In genomic region chr16:47590472-47590871, GRCh38 we compare ENCODE assay signal across 2 cellular contexts.
TF ChIP-seq lines count a peak whose summit lies in the region.

No MANE protein-coding gene starts in this region.

TF ChIP-seq in SK-N-SH, 30 proteins besides CTCF, POLR2A, EP300 and RAD21 (continued from another document):
- TF ChIP-seq REST (IDR thresholded peaks at IDR 0.05; ENCODE audit: low read depth, low read length): peak; percentile 84; the same call in 1 of the 2 replicates
- TF ChIP-seq SIN3A (IDR thresholded peaks at IDR 0.05; ENCODE audit: borderline replicate concordance, low read depth, low read length): no peak
TF ChIP-seq in SK-N-SH: peak in this region for 1.

TF ChIP-seq in SK-N-SH treated with all-trans-retinoic acid at 6 μM for 48 hours, 23 proteins besides CTCF, POLR2A, EP300 and RAD21 (continued from another document):
- TF ChIP-seq POU6F1 (CRISPR knock-in tag; IDR thresholded peaks at IDR 0.05; ENCODE audit: borderline replicate concordance, low read depth) (no peak), PPARA (CRISPR knock-in tag; IDR thresholded peaks at IDR 0.05; ENCODE audit: borderline replicate concordance) (no peak), BACH2 (CRISPR knock-in tag; IDR thresholded peaks at IDR 0.05; ENCODE audit: borderline replicate concordance) (no peak), ISL1 (CRISPR knock-in tag; IDR thresholded peaks at IDR 0.05) (no peak), ARNTL (CRISPR knock-in tag; IDR thresholded peaks at IDR 0.05; ENCODE audit: borderline replicate concordance, low read depth) (no peak), TOX (CRISPR knock-in tag; IDR thresholded peaks at IDR 0.05; ENCODE audit: borderline replicate concordance) (no peak), TCF4 (CRISPR knock-in tag; IDR thresholded peaks at IDR 0.05; ENCODE audit: borderline replicate concordance) (no peak), ESRRG (CRISPR knock-in tag; IDR thresholded peaks at IDR 0.05) (no peak), ZNF565 (CRISPR knock-in tag; conservative IDR thresholded peaks at IDR 0.05; ENCODE audit: low read depth) (no peak), RARB (CRISPR knock-in tag; IDR thresholded peaks at IDR 0.05) (no peak)
- TF ChIP-seq, protein P1, sequence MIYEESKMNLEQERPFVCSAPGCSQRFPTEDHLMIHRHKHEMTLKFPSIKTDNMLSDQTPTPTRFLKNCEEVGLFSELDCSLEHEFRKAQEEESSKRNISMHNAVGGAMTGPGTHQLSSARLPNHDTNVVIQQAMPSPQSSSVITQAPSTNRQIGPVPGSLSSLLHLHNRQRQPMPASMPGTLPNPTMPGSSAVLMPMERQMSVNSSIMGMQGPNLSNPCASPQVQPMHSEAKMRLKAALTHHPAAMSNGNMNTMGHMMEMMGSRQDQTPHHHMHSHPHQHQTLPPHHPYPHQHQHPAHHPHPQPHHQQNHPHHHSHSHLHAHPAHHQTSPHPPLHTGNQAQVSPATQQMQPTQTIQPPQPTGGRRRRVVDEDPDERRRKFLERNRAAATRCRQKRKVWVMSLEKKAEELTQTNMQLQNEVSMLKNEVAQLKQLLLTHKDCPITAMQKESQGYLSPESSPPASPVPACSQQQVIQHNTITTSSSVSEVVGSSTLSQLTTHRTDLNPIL (CRISPR knock-in tag; IDR thresholded peaks at IDR 0.05; ENCODE audit: low read depth): no peak
- TF ChIP-seq, protein P2, sequence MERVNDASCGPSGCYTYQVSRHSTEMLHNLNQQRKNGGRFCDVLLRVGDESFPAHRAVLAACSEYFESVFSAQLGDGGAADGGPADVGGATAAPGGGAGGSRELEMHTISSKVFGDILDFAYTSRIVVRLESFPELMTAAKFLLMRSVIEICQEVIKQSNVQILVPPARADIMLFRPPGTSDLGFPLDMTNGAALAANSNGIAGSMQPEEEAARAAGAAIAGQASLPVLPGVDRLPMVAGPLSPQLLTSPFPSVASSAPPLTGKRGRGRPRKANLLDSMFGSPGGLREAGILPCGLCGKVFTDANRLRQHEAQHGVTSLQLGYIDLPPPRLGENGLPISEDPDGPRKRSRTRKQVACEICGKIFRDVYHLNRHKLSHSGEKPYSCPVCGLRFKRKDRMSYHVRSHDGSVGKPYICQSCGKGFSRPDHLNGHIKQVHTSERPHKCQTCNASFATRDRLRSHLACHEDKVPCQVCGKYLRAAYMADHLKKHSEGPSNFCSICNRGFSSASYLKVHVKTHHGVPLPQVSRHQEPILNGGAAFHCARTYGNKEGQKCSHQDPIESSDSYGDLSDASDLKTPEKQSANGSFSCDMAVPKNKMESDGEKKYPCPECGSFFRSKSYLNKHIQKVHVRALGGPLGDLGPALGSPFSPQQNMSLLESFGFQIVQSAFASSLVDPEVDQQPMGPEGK (CRISPR knock-in tag; IDR thresholded peaks at IDR 0.05; ENCODE audit: borderline replicate concordance): no peak
- TF ChIP-seq, protein P3, sequence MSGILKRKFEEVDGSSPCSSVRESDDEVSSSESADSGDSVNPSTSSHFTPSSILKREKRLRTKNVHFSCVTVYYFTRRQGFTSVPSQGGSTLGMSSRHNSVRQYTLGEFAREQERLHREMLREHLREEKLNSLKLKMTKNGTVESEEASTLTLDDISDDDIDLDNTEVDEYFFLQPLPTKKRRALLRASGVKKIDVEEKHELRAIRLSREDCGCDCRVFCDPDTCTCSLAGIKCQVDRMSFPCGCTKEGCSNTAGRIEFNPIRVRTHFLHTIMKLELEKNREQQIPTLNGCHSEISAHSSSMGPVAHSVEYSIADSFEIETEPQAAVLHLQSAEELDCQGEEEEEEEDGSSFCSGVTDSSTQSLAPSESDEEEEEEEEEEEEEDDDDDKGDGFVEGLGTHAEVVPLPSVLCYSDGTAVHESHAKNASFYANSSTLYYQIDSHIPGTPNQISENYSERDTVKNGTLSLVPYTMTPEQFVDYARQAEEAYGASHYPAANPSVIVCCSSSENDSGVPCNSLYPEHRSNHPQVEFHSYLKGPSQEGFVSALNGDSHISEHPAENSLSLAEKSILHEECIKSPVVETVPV (CRISPR knock-in tag; IDR thresholded peaks at IDR 0.05): no peak
